Comparison of ENCODE assay signal across 37 cellular contexts in genomic region chr10:88450201-88450600, GRCh38.
"Had no signal": no experiment of that assay in that cellular context is flagged by ENCODE, and none has a peak within 500 bp of the region (broad histone marks: within the 10 kb centered on the region; RNA-seq: fewer than 3 reads in every experiment).

No MANE protein-coding gene starts in this region.

- H3K4me1 ChIP-seq: breast epithelium had no signal

- ATAC-seq: activated naive CD8-positive, alpha-beta T cell treated with anti-CD3 and anti-CD28 coated beads, Interleukin-2, amount 50 U/mL, for 24 hours; activated T-cell treated with anti-CD3 and anti-CD28 coated beads, Interleukin-2, amount 50 U/mL, for 4 hours; body of pancreas; Right ventricle myocardium inferior; SK-N-SH treated with all-trans-retinoic acid at 6 μM for 48 hours had no signal

- H3K9me3 ChIP-seq: body of pancreas, breast epithelium, MG63 had no signal

- H3K27me3 ChIP-seq: body of pancreas, breast epithelium, MG63 had no signal

- H3K4me2 ChIP-seq: PC-9 had no signal

- H2AFZ ChIP-seq: PC-9 had no signal

- DNase-seq: activated B cell treated with CpG ODN at 0.5 μM for 24 hours; activated CD4-positive, alpha-beta memory T cell treated with anti-CD3 and anti-CD28 coated beads for 36 hours; activated CD4-positive, alpha-beta T cell treated with anti-CD3 and anti-CD28 coated beads for 4 hours; activated CD4-positive, alpha-beta T cell treated with anti-CD3 and anti-CD28 coated beads, Interleukin-2, amount 50 U/mL, for 1 hour; activated CD4-positive, CD25-positive, alpha-beta regulatory T cell treated with anti-CD3 and anti-CD28 coated beads, Interleukin-2, amount 50 U/mL, for 72 hours; activated CD8-positive, alpha-beta memory T cell treated with anti-CD3 and anti-CD28 coated beads, Interleukin-2, amount 50 U/mL, for 4 hours; activated effector memory CD4-positive, alpha-beta T cell treated with Interleukin-2 at 50 U/mL for 16 hours; activated naive CD4-positive, alpha-beta T cell treated with anti-CD3 and anti-CD28 coated beads, Interleukin-2, amount 10 ng/mL, durations not matched to agents 7 days and 5 days; activated naive CD8-positive, alpha-beta T cell treated with anti-CD3 and anti-CD28 coated beads, Interleukin-2, amount 50 U/mL, for 24 hours; activated T-cell treated with anti-CD3 and anti-CD28 coated beads for 4 hours; activated T-cell treated with anti-CD3 and anti-CD28 coated beads, Interleukin-2, amount 50 U/mL, for 4 hours; amniotic stem cell; body of pancreas; Karpas-422; KBM-7; MG63; MV-4-11; NCI-H1092; NCI-H1436 treated with DMSO at 0.1 percent for 48 hours; NCI-H1694 treated with DMSO at 0.1 percent for 48 hours; NCI-H2029; NCI-H345; NCI-H526; NCI-H748 treated with DMSO at 0.1 percent for 48 hours; PC-9; SIG-M5; SW 1271; T-helper 1 cell; T-helper 2 cell; T-helper 9 cell had no signal

- FAIRE-seq: astrocyte, RCC 7860 had no signal

- H3K27ac ChIP-seq: body of pancreas, breast epithelium, PC-9, RWPE1, VCaP had no signal

- H3K4me3 ChIP-seq: body of pancreas, breast epithelium, MG63, PC-9 had no signal

- H3K36me3 ChIP-seq: breast epithelium, MG63 had no signal
